8 cellular contexts compared by ENCODE assay signal in genomic region chr2:227228061-227228667, GRCh38.
A peak's percentile ranks its signal among the peaks of the same experiment; 100 is the strongest.
DNase-seq lines count a peak whose midpoint lies in the region; ATAC-seq, FAIRE-seq and TF ChIP-seq lines count a peak whose summit lies in the region.
"Had no signal": no experiment of that assay in that cellular context is flagged by ENCODE, and none has a peak within 500 bp of the region (broad histone marks: within the 10 kb centered on the region; RNA-seq: fewer than 3 reads in every experiment).

No MANE protein-coding gene starts in this region.

- no peaks in the 10 kb centered on the region for H4K20me1 ChIP-seq in keratinocyte (ENCODE audit: control insufficient read depth, extremely low read depth, insufficient read depth, low read length)

- no peaks in the 10 kb centered on the region for H3K79me2 ChIP-seq in keratinocyte (ENCODE audit: control insufficient read depth, insufficient read depth, low read length)

- H3K27ac ChIP-seq in keratinocyte (ENCODE audit: control insufficient read depth, insufficient read depth, low read length) (no peak overlapping the region), thoracic aorta (peak overlapping the region; percentile 10 to 58)

- H3K4me2 ChIP-seq in keratinocyte (ENCODE audit: control insufficient read depth, extremely low read depth, insufficient read depth, low read depth, low read length): peak overlapping the region; percentile 57

- TF ChIP-seq CTCF in keratinocyte (optimal IDR thresholded peaks at IDR 0.05 in 1 of 3, IDR thresholded peaks at IDR 0.05 in 1 of 3, conservative IDR thresholded peaks at IDR 0.05 in 1 of 3; ENCODE audit: extremely low read depth in 1 of 3, insufficient read depth in 2 of 3, low read length in 3 of 3): no peak
- TF ChIP-seq CTCF in thoracic aorta (IDR thresholded peaks at IDR 0.05): no peak

- H3K9me3 ChIP-seq in keratinocyte (ENCODE audit: control insufficient read depth, low read depth, low read length): no peaks in the 10 kb centered on the region
- H3K9me3 ChIP-seq in thoracic aorta: no peaks in the 10 kb centered on the region

- H3K27me3 ChIP-seq in keratinocyte (ENCODE audit: control insufficient read depth, extremely low read depth, insufficient read depth, low read length) (no peaks in the 10 kb centered on the region), thoracic aorta (replicated peaks; ENCODE audit: insufficient read depth) (no peaks in the 10 kb centered on the region)

- H3K36me3 ChIP-seq in keratinocyte (ENCODE audit: control insufficient read depth in 2 of 2, extremely low read depth in 1 of 2, insufficient read depth in 2 of 2, low read length in 2 of 2) (no peaks in the 10 kb centered on the region), thoracic aorta (no peaks in the 10 kb centered on the region)

- H3K9me1 ChIP-seq in keratinocyte (ENCODE audit: control insufficient read depth, extremely low read depth, insufficient read depth, low read length): no peaks in the 10 kb centered on the region

- H3K4me3 ChIP-seq in keratinocyte (ENCODE audit: control insufficient read depth in 2 of 3, extremely low read depth in 1 of 3, insufficient read depth in 2 of 3, low read depth in 1 of 3, low read length in 3 of 3) (no peak overlapping the region), thoracic aorta (peak overlapping the region; percentile 60)

- H3K4me1 ChIP-seq in keratinocyte (ENCODE audit: control insufficient read depth, extremely low read depth, insufficient read depth, low read length) (peaks cover 7% of the 10 kb centered on the region), thoracic aorta (ENCODE audit: control insufficient read depth in 1 of 2, low read depth in 2 of 2) (peaks cover 3 to 9% of the 10 kb centered on the region in 2 donors)

- DNase-seq in M059J (ENCODE audit: low read depth): peak; percentile 75
- DNase-seq in anterior cingulate cortex (lab: John Stamatoyannopoulos, UW): peak in 38 of 58 donors; percentile 0 to 84 (median 15)
- DNase-seq in keratinocyte (ENCODE audit: low read depth, low spot score): no peak
- DNase-seq in thoracic aorta (ENCODE audit: low spot score): peak; percentile 3
- no peak for DNase-seq in activated effector memory CD4-positive, alpha-beta T cell treated with Interleukin-2 at 50 U/mL for 16 hours
- no peak for DNase-seq in NK-92 (lab: John Stamatoyannopoulos, UW; ENCODE audit: unreplicated experiment)
- DNase-seq in RKO (ENCODE audit: low spot score): no peak
- DNase-seq: stimulated activated naive CD8-positive, alpha-beta T cell treated with anti-CD3 and anti-CD28 coated beads, Interleukin-15, Interleukin-2, amounts not matched to agents 100 U/mL and 50 U/mL, for 24 hours had no signal

- peak overlapping the region; percentile 7 for H2AFZ ChIP-seq in keratinocyte (ENCODE audit: control insufficient read depth, low read length)

- dilution Hi-C loops in keratinocyte (cut with MboI; ENCODE audit: extremely low pct_ligation_motif_present, low sequenced_read_pairs): no loop called here

- no peak for FAIRE-seq in keratinocyte (lab: Jason Lieb, UNC)

- ATAC-seq in thoracic aorta (ENCODE audit: insufficient number of reproducible peaks, low FRiP score, low read depth): no peak
- ATAC-seq: stimulated activated naive CD8-positive, alpha-beta T cell treated with anti-CD3 and anti-CD28 coated beads, Interleukin-15, Interleukin-2, amounts not matched to agents 100 U/mL and 50 U/mL, for 24 hours had no signal

- no peak overlapping the region for H3K9ac ChIP-seq in keratinocyte (ENCODE audit: control insufficient read depth, extremely low read depth, insufficient read depth, low read length)

Comparison
In these comparisons a context has a peak if more than half of its experiments do, and no peak if none do; other contexts are left out.
1. DNase-seq: peak in M059J (single experiment), anterior cingulate cortex (38 of 58) and thoracic aorta (single experiment); none in keratinocyte (single experiment), activated effector memory CD4-positive, alpha-beta T cell treated with Interleukin-2 at 50 U/mL for 16 hours (single experiment), NK-92 (single experiment) and RKO (single experiment).